In genomic region chr17:49459401-49459984, GRCh38 we compare ENCODE assay signal across 28 cellular contexts. TPM values are rescaled to one million over a fixed set of nuclear protein-coding genes. Genes with fewer than 3 reads are reported as not detected.
A peak's percentile ranks its signal among the peaks of the same experiment; 100 is the strongest.
DNase-seq lines count a peak whose midpoint lies in the region; ATAC-seq and TF ChIP-seq lines count a peak whose summit lies in the region.
"Had no signal": no experiment of that assay in that cellular context is flagged by ENCODE, and none has a peak within 500 bp of the region (broad histone marks: within the 10 kb centered on the region; RNA-seq: fewer than 3 reads in every experiment).

No MANE protein-coding gene starts in this region.

- H3K9me3 Mint-ChIP-seq in activated naive CD8-positive, alpha-beta T cell treated with anti-CD3 and anti-CD28 coated beads, Interleukin-2, amount 50 U/mL, for 24 hours: no peaks in the 10 kb centered on the region
- H3K9me3 Mint-ChIP-seq in activated naive CD8-positive, alpha-beta T cell treated with anti-CD3 and anti-CD28 coated beads for 36 hours: peaks cover 3% of the 10 kb centered on the region
- peaks cover 3% of the 10 kb centered on the region for H3K9me3 Mint-ChIP-seq in stimulated activated effector memory CD8-positive, alpha-beta T cell treated with anti-CD3 and anti-CD28 coated beads, Interleukin-12 subunit alpha, Interleukin-12 subunit beta, amount 100 ng/mL, for 72 hours
- peaks cover 4% of the 10 kb centered on the region for H3K9me3 Mint-ChIP-seq in activated CD4-positive, alpha-beta T cell treated with anti-CD3 and anti-CD28 coated beads for 36 hours (ENCODE audit: low read depth)

- no TSS peak for BruUV-seq in OCI-LY7 (replicated peaks; lab: Mats Ljungman, UMichigan)

- H3K4me2 ChIP-seq in OCI-LY7 (ENCODE audit: low read length): no peak overlapping the region

- H3K27ac Mint-ChIP-seq in activated naive CD8-positive, alpha-beta T cell treated with anti-CD3 and anti-CD28 coated beads, Interleukin-2, amount 50 U/mL, for 24 hours: no peak overlapping the region
- H3K27ac Mint-ChIP-seq in activated naive CD8-positive, alpha-beta T cell treated with anti-CD3 and anti-CD28 coated beads for 36 hours: no peak overlapping the region
- no peak overlapping the region for H3K27ac Mint-ChIP-seq in stimulated activated effector memory CD8-positive, alpha-beta T cell treated with anti-CD3 and anti-CD28 coated beads, Interleukin-12 subunit alpha, Interleukin-12 subunit beta, amount 100 ng/mL, for 72 hours
- H3K27ac Mint-ChIP-seq in activated CD4-positive, alpha-beta T cell treated with anti-CD3 and anti-CD28 coated beads for 36 hours: no peak overlapping the region
- H3K27ac Mint-ChIP-seq: activated naive CD8-positive, alpha-beta T cell; activated T-cell treated with anti-CD3 and anti-CD28 coated beads, Interleukin-2, amount 50 U/mL, for 24 hours had no signal

- intact Hi-C loops in OCI-LY7 (cut with micrococcal nuclease; ENCODE audit: unreplicated experiment): no loop called here
- intact Hi-C loops in activated CD4-positive, alpha-beta T cell treated with anti-CD3 and anti-CD28 coated beads for 36 hours (cut with DNase I, micrococcal nuclease): no loop called here

- peak; percentile 44 for TF ChIP-seq CTCF in OCI-LY7 (conservative IDR thresholded peaks at IDR 0.05; ENCODE audit: low read length)

- peaks cover 7% of the 10 kb centered on the region for H3K4me1 Mint-ChIP-seq in activated naive CD8-positive, alpha-beta T cell treated with anti-CD3 and anti-CD28 coated beads, Interleukin-2, amount 50 U/mL, for 24 hours
- H3K4me1 Mint-ChIP-seq in activated naive CD8-positive, alpha-beta T cell treated with anti-CD3 and anti-CD28 coated beads for 36 hours: no peaks in the 10 kb centered on the region
- peaks cover 30% of the 10 kb centered on the region for H3K4me1 Mint-ChIP-seq in stimulated activated effector memory CD8-positive, alpha-beta T cell treated with anti-CD3 and anti-CD28 coated beads, Interleukin-12 subunit alpha, Interleukin-12 subunit beta, amount 100 ng/mL, for 72 hours
- no peaks in the 10 kb centered on the region for H3K4me1 Mint-ChIP-seq in activated CD4-positive, alpha-beta T cell treated with anti-CD3 and anti-CD28 coated beads for 36 hours

- no peaks in the 10 kb centered on the region for H3K36me3 Mint-ChIP-seq in activated naive CD8-positive, alpha-beta T cell treated with anti-CD3 and anti-CD28 coated beads, Interleukin-2, amount 50 U/mL, for 24 hours (ENCODE audit: low read depth)
- no peaks in the 10 kb centered on the region for H3K36me3 Mint-ChIP-seq in activated naive CD8-positive, alpha-beta T cell treated with anti-CD3 and anti-CD28 coated beads for 36 hours
- H3K36me3 Mint-ChIP-seq in stimulated activated effector memory CD8-positive, alpha-beta T cell treated with anti-CD3 and anti-CD28 coated beads, Interleukin-12 subunit alpha, Interleukin-12 subunit beta, amount 100 ng/mL, for 72 hours: no peaks in the 10 kb centered on the region
- no peaks in the 10 kb centered on the region for H3K36me3 Mint-ChIP-seq in activated CD4-positive, alpha-beta T cell treated with anti-CD3 and anti-CD28 coated beads for 36 hours (ENCODE audit: low read depth)

- H4K20me1 ChIP-seq in OCI-LY7 (ENCODE audit: insufficient read depth, low read length): no peaks in the 10 kb centered on the region

- no peak overlapping the region for H2AFZ ChIP-seq in OCI-LY7 (ENCODE audit: low read length)

- H3K4me1 ChIP-seq in OCI-LY7 (ENCODE audit: insufficient read depth, low read length, poor library complexity, severe bottlenecking): no peaks in the 10 kb centered on the region
- H3K4me1 ChIP-seq: ascending aorta, colonic mucosa, HAP-1 had no signal

- no peaks in the 10 kb centered on the region for H3K9me3 ChIP-seq in OCI-LY7 (ENCODE audit: low read length)
- H3K9me3 ChIP-seq in iPS-18c (ENCODE audit: control insufficient read depth, insufficient read depth, low read length): no peaks in the 10 kb centered on the region
- H3K9me3 ChIP-seq: ascending aorta, colonic mucosa, HAP-1 had no signal

- no peak for DNase-seq in activated naive CD8-positive, alpha-beta T cell treated with anti-CD3 and anti-CD28 coated beads, Interleukin-2, amount 50 U/mL, for 24 hours
- DNase-seq in activated naive CD8-positive, alpha-beta T cell treated with anti-CD3 and anti-CD28 coated beads for 36 hours: no peak
- DNase-seq in OCI-LY7 (ENCODE audit: low spot score): no peak
- no peak for DNase-seq in stimulated activated effector memory CD8-positive, alpha-beta T cell treated with anti-CD3 and anti-CD28 coated beads, Interleukin-12 subunit alpha, Interleukin-12 subunit beta, amount 100 ng/mL, for 72 hours (ENCODE audit: low spot score in 2 of 2)
- no peak for DNase-seq in activated CD4-positive, alpha-beta T cell treated with anti-CD3 and anti-CD28 coated beads for 36 hours
- DNase-seq: activated CD4-positive, alpha-beta T cell treated with anti-CD3 and anti-CD28 coated beads for 4 hours; activated effector memory CD4-positive, alpha-beta T cell treated with anti-CD3 and anti-CD28 coated beads, Interleukin-2, amount 50 U/mL, for 16 hours; activated T-cell treated with anti-CD3 and anti-CD28 coated beads, Interleukin-2, amount 50 U/mL, for 24 hours; colonic mucosa; effector CD4-positive, alpha-beta T cell; hypothalamus; IMR-90; midbrain; naive thymus-derived CD8-positive, alpha-beta T cell; NCI-H2107; Right ventricle myocardium superior; stimulated activated naive CD4-positive, alpha-beta T cell had no signal

- POLR2A ChIA-PET in OCI-LY7 (lab: Charles Lee): no interaction called here
- POLR2A ChIA-PET in activated CD4-positive, alpha-beta T cell treated with anti-CD3 and anti-CD28 coated beads for 36 hours (lab: Charles Lee): no interaction called here

- no peak overlapping the region for H3K4me3 ChIP-seq in OCI-LY7 (ENCODE audit: low read depth, low read length, poor library complexity, severe bottlenecking)
- H3K4me3 ChIP-seq in iPS-18c (ENCODE audit: insufficient read depth, low read depth, low read length): 0 out of 2 replicates have a peak overlapping the region, but pooled peaks have one; percentile 11
- H3K4me3 ChIP-seq: ascending aorta, colonic mucosa, GM12878, HAP-1 had no signal

- H3K27ac ChIP-seq in OCI-LY7 (ENCODE audit: low read depth, low read length, poor library complexity, severe bottlenecking): no peak overlapping the region
- H3K27ac ChIP-seq: ascending aorta, colonic mucosa, epithelial cell of prostate had no signal

- H3K79me2 ChIP-seq in OCI-LY7 (ENCODE audit: insufficient read depth, low read depth, low read length): no peaks in the 10 kb centered on the region

- H3K27me3 Mint-ChIP-seq in activated naive CD8-positive, alpha-beta T cell treated with anti-CD3 and anti-CD28 coated beads, Interleukin-2, amount 50 U/mL, for 24 hours: peaks cover 58% of the 10 kb centered on the region
- peaks cover 37% of the 10 kb centered on the region for H3K27me3 Mint-ChIP-seq in activated naive CD8-positive, alpha-beta T cell treated with anti-CD3 and anti-CD28 coated beads for 36 hours
- peaks cover 36% of the 10 kb centered on the region for H3K27me3 Mint-ChIP-seq in activated CD4-positive, alpha-beta T cell treated with anti-CD3 and anti-CD28 coated beads for 36 hours

- ATAC-seq in activated naive CD8-positive, alpha-beta T cell treated with anti-CD3 and anti-CD28 coated beads, Interleukin-2, amount 50 U/mL, for 24 hours: peak; percentile 41
- ATAC-seq in stimulated activated effector memory CD8-positive, alpha-beta T cell treated with anti-CD3 and anti-CD28 coated beads, Interleukin-12 subunit alpha, Interleukin-12 subunit beta, amount 100 ng/mL, for 72 hours: peak; percentile 46
- ATAC-seq in GM21390 (IDR thresholded peaks at IDR 0.05; ENCODE audit: unreplicated experiment) (no peak), HG02852 (IDR thresholded peaks at IDR 0.05; ENCODE audit: unreplicated experiment) (no peak)
- ATAC-seq in activated CD4-positive, alpha-beta T cell treated with anti-CD3 and anti-CD28 coated beads for 36 hours: no peak
- ATAC-seq: GM12878; naive thymus-derived CD8-positive, alpha-beta T cell; Panc1 had no signal

- H3K9me2 ChIP-seq in OCI-LY7 (ENCODE audit: insufficient read depth, low read length): no peaks in the 10 kb centered on the region

- CTCF ChIA-PET in OCI-LY7 (lab: Charles Lee; ENCODE audit: unreplicated experiment): no interaction called here
- CTCF ChIA-PET in activated CD4-positive, alpha-beta T cell treated with anti-CD3 and anti-CD28 coated beads for 36 hours (lab: Charles Lee): interaction anchor here (0.5 kb wide), 1 partner anchor 383 kb away, joined by 3 read pairs; no protein-coding TSS in a partner anchor

- H3K4me3 Mint-ChIP-seq in activated naive CD8-positive, alpha-beta T cell treated with anti-CD3 and anti-CD28 coated beads, Interleukin-2, amount 50 U/mL, for 24 hours: no peak overlapping the region
- no peak overlapping the region for H3K4me3 Mint-ChIP-seq in activated naive CD8-positive, alpha-beta T cell treated with anti-CD3 and anti-CD28 coated beads for 36 hours
- H3K4me3 Mint-ChIP-seq in stimulated activated effector memory CD8-positive, alpha-beta T cell treated with anti-CD3 and anti-CD28 coated beads, Interleukin-12 subunit alpha, Interleukin-12 subunit beta, amount 100 ng/mL, for 72 hours: no peak overlapping the region
- no peak overlapping the region for H3K4me3 Mint-ChIP-seq in activated CD4-positive, alpha-beta T cell treated with anti-CD3 and anti-CD28 coated beads for 36 hours
- H3K4me3 Mint-ChIP-seq: activated naive CD8-positive, alpha-beta T cell; activated T-cell treated with anti-CD3 and anti-CD28 coated beads, Interleukin-2, amount 50 U/mL, for 24 hours; naive thymus-derived CD8-positive, alpha-beta T cell had no signal

- H3K36me3 ChIP-seq in OCI-LY7 (ENCODE audit: insufficient read depth, low read length): no peaks in the 10 kb centered on the region
- H3K36me3 ChIP-seq: ascending aorta, colonic mucosa, HAP-1 had no signal

RNA-seq across cellular contexts. Expression of gene NGFR, which starts 35.6 kb away (rescaled TPM):
- total RNA-seq in activated naive CD8-positive, alpha-beta T cell treated with anti-CD3 and anti-CD28 coated beads for 36 hours: under 1 TPM in 1 of 2 experiments, not detected in 1; 0.16 TPM
- 0.13 and 1.1 TPM in 2 replicates for total RNA-seq in OCI-LY7 (2014; rRNA removed; shearing (Covaris generic))
- total RNA-seq in OCI-LY7 (2022): 0.10 and 0.17 TPM in 2 replicates
- total RNA-seq in activated CD4-positive, alpha-beta T cell treated with anti-CD3 and anti-CD28 coated beads for 36 hours: under 1 TPM; 0.21 to 0.46 TPM
- total RNA-seq: activated CD8-positive, alpha-beta memory T cell treated with anti-CD3 and anti-CD28 coated beads for 36 hours; glomerular endothelial cell had no signal

RNA-seq across cellular contexts. Expression of gene PHB1, which starts 44.8 kb away (rescaled TPM):
- 100 to 1,000 TPM; 441 to 451 TPM for total RNA-seq in activated naive CD8-positive, alpha-beta T cell treated with anti-CD3 and anti-CD28 coated beads for 36 hours
- 131 and 137 TPM in 2 replicates for total RNA-seq in OCI-LY7 (2014; rRNA removed; shearing (Covaris generic))
- total RNA-seq in OCI-LY7 (2022): 175 and 217 TPM in 2 replicates
- 100 to 1,000 TPM; 346 to 350 TPM for total RNA-seq in activated CD4-positive, alpha-beta T cell treated with anti-CD3 and anti-CD28 coated beads for 36 hours

Comparison
In these comparisons a context has a peak if more than half of its experiments do, and no peak if none do; other contexts are left out.
1. ATAC-seq: peak in activated naive CD8-positive, alpha-beta T cell treated with anti-CD3 and anti-CD28 coated beads, Interleukin-2, amount 50 U/mL, for 24 hours (single experiment) and stimulated activated effector memory CD8-positive, alpha-beta T cell treated with anti-CD3 and anti-CD28 coated beads, Interleukin-12 subunit alpha, Interleukin-12 subunit beta, amount 100 ng/mL, for 72 hours (single experiment); none in GM21390 (single experiment), activated CD4-positive, alpha-beta T cell treated with anti-CD3 and anti-CD28 coated beads for 36 hours (single experiment) and HG02852 (single experiment).